In the genomic region with DNA sequence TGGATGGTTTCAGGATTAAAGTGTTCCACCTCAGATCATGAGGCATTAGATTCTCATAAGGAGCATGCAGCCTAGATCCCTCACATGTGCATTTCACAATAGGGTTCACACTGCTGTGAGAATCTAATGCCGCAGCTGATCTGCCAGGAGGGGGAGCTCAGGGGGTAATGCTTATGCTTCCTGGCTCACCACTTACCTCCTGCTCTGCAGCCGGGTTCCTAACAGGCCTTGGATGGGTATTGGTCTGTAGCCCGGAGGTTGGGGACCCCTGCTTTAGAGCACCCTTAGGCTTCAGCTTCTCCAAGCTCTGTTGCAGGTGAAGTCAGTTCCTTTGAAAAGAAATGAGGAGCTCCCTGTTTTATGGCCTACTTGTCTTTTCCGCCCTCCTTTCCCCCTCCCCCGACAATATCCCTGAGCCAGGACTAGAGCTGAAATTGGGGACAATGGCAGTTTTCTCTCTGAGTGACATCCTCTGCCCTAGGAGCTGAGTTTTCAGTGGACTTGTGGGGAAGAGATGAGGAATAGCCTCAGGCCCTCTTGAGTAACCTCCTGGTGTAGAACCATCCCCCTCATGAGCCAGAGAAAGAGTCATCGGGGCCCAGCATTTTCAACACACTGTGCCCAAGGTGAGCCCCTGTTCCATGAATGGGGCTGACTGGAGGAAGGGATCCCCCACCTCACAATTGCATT, we compare ENCODE assay signal across 11 cellular contexts. TPM values are rescaled to one million over a fixed set of nuclear protein-coding genes. Genes with fewer than 3 reads are reported as not detected.
DNase-seq lines count a peak whose midpoint lies in the region; ATAC-seq and TF ChIP-seq lines count a peak whose summit lies in the region.
"Had no signal": no experiment of that assay in that cellular context is flagged by ENCODE, and none has a peak within 500 bp of the region (broad histone marks: within the 10 kb centered on the region; RNA-seq: fewer than 3 reads in every experiment).

No MANE protein-coding gene starts in this region.

- peaks cover 27% of the 10 kb centered on the region for H3K36me3 Mint-ChIP-seq in mesothelial cell of epicardium

- H3K9me2 ChIP-seq in Karpas-422 (replicated peaks; ENCODE audit: insufficient read depth, low read length) = no peaks in the 10 kb centered on the region

- intact Hi-C loops in mammary epithelial cell (cut with micrococcal nuclease) = loop anchor here (1.0 kb wide), 1 partner anchor 14 kb away; no protein-coding TSS in a partner anchor

- in situ Hi-C loops in mammary epithelial cell (cut with MboI; ENCODE audit: low sequenced_read_pairs in 2 of 2) = no loop called here

- CTCF ChIA-PET in mammary epithelial cell (lab: Charles Lee; ENCODE audit: low non-redundant PET) = interaction anchor here (0.6 to 0.8 kb wide), 2 partner anchors 11 to 17 kb away, joined by 3 to 6 read pairs; partner anchors contain the start of gene MAT2B

- no peak for ATAC-seq in HG03108 (IDR thresholded peaks at IDR 0.05; ENCODE audit: unreplicated experiment)

- H3K27ac Mint-ChIP-seq in mesothelial cell of epicardium = peak overlapping the region; percentile 67

- H3K9me3 Mint-ChIP-seq in mesothelial cell of epicardium = peaks cover 16% of the 10 kb centered on the region

- H3K27me3 ChIP-seq in Karpas-422 (ENCODE audit: low read length) (no peaks in the 10 kb centered on the region), mammary epithelial cell (ENCODE audit: insufficient read depth, low read length) (no peaks in the 10 kb centered on the region)

- H3K79me2 ChIP-seq in Karpas-422 (ENCODE audit: low read length) = peaks cover 25% of the 10 kb centered on the region
- peaks cover 10% of the 10 kb centered on the region for H3K79me2 ChIP-seq in mammary epithelial cell (ENCODE audit: insufficient read depth, low read length)

- no peak overlapping the region for H3K27ac ChIP-seq in Karpas-422 (ENCODE audit: low read length)
- H3K27ac ChIP-seq in mammary epithelial cell (ENCODE audit: insufficient read depth, low read depth, low read length) = no peak overlapping the region
- H3K27ac ChIP-seq in caudate nucleus (ENCODE audit: low read depth, low read length) = no peak overlapping the region
- H3K27ac ChIP-seq: thoracic aorta had no signal

- H3K4me3 ChIP-seq in Karpas-422 (ENCODE audit: low read length) = no peak overlapping the region
- no peak overlapping the region for H3K4me3 ChIP-seq in mammary epithelial cell (replicated peaks in 1 of 3; ENCODE audit: insufficient read depth in 1 of 3, low read depth in 2 of 3, low read length in 3 of 3)
- H3K4me3 ChIP-seq: thoracic aorta had no signal

- H3K36me3 ChIP-seq in Karpas-422 (ENCODE audit: insufficient read depth, low read length) (peaks cover 73% of the 10 kb centered on the region), mammary epithelial cell (ENCODE audit: insufficient read depth, low read length) (peaks cover 14% of the 10 kb centered on the region)
- H3K36me3 ChIP-seq: thoracic aorta had no signal

- H4K20me1 ChIP-seq in Karpas-422 (ENCODE audit: insufficient read depth, low read depth, low read length) (no peaks in the 10 kb centered on the region), mammary epithelial cell (ENCODE audit: insufficient read depth, low read length) (no peaks in the 10 kb centered on the region)

- H3K27me3 Mint-ChIP-seq in mesothelial cell of epicardium (ENCODE audit: low read depth) = no peaks in the 10 kb centered on the region

- H3K4me1 Mint-ChIP-seq in mesothelial cell of epicardium = peaks cover 6% of the 10 kb centered on the region

- H3K9me3 ChIP-seq in Karpas-422 (ENCODE audit: low read length) (no peaks in the 10 kb centered on the region), mammary epithelial cell (replicated peaks; ENCODE audit: insufficient read depth, low read length) (no peaks in the 10 kb centered on the region)
- H3K9me3 ChIP-seq: thoracic aorta had no signal

- peak; percentile 27 for TF ChIP-seq CTCF in GM10266 (IDR thresholded peaks at IDR 0.05; ENCODE audit: control insufficient read depth, insufficient read depth, low read depth, missing control alignments)
- peak in 1 of 2 donors; percentile 25 for TF ChIP-seq CTCF in mammary epithelial cell (conservative IDR thresholded peaks at IDR 0.05 in 1 of 2, IDR thresholded peaks at IDR 0.05 in 1 of 2; ENCODE audit: extremely low read depth in 1 of 2, insufficient read depth in 1 of 2, low read depth in 1 of 2, low read length in 2 of 2)
- no peak for TF ChIP-seq CTCF in mesothelial cell of epicardium (IDR thresholded peaks at IDR 0.05; ENCODE audit: unreplicated experiment)

- H3K9ac ChIP-seq in Karpas-422 (ENCODE audit: low read length) = no peak overlapping the region
- H3K9ac ChIP-seq in mammary epithelial cell (ENCODE audit: insufficient read depth, low read length) = no peak overlapping the region

- WGBS in mammary epithelial cell (ENCODE audit: low coverage, missing lambda C conversion rate) = 78% methylated on average over 6 of the region's 6 CpGs

- BruUV-seq in mammary epithelial cell (replicated peaks; lab: Mats Ljungman, UMichigan) = no TSS peak

- H3K4me1 ChIP-seq in Karpas-422 (ENCODE audit: low read length) (no peaks in the 10 kb centered on the region), mammary epithelial cell (ENCODE audit: insufficient read depth, low read length) (no peaks in the 10 kb centered on the region)

- DNase-seq in GM10266 (ENCODE audit: extremely low spot score) (no peak), Karpas-422 (peak; percentile 60), mammary epithelial cell (peak; percentile 23), mesothelial cell of epicardium (ENCODE audit: low spot score in 2 of 2, unreplicated experiment in 2 of 2) (no peak), caudate nucleus (lab: John Stamatoyannopoulos, UW) (no peak), mesenteric fat pad (ENCODE audit: low spot score) (no peak)
- DNase-seq in stimulated activated CD4-positive, alpha-beta T cell treated with anti-CD3 and anti-CD28 coated beads, Interleukin-4, amount 100 ng/mL, for 24 hours = no peak
- DNase-seq: aorta, NCI-H1694 had no signal

- no peak overlapping the region for H3K4me3 Mint-ChIP-seq in mesothelial cell of epicardium

- dilution Hi-C loops in mammary epithelial cell (cut with HindIII; ENCODE audit: low sequenced_read_pairs) = no loop called here

- H2AFZ ChIP-seq in Karpas-422 (ENCODE audit: low read length) = no peak overlapping the region
- no peak overlapping the region for H2AFZ ChIP-seq in mammary epithelial cell (ENCODE audit: low read depth, low read length)

- no peak overlapping the region for H3K4me2 ChIP-seq in Karpas-422 (ENCODE audit: low read depth, low read length, poor library complexity, severe bottlenecking)
- H3K4me2 ChIP-seq in mammary epithelial cell (ENCODE audit: insufficient read depth, low read depth, low read length) = no peak overlapping the region

RNA-seq across cellular contexts. Expression of gene MAT2B, which starts 16.2 kb away (rescaled TPM):
- 47.6 and 72.5 TPM in 2 replicates for total RNA-seq in Karpas-422 (2014; rRNA removed; shearing (Covaris generic); ENCODE audit: low replicate concordance)
- total RNA-seq in mammary epithelial cell = 10 to 100 TPM; 46.1 to 49.2 TPM
- 34.0 TPM for polyA plus RNA-seq in mammary epithelial cell
- 20.4 TPM for polyA minus RNA-seq in mammary epithelial cell
- 44.5 to 45.5 TPM (median 44.6 TPM) in 3 replicates for total RNA-seq in mesothelial cell of epicardium
- total RNA-seq in mesenteric fat pad = 34.3 TPM

RNA-seq across cellular contexts. Expression of gene HMMR, which starts 28.8 kb away (rescaled TPM):
- 37.6 and 80.5 TPM in 2 replicates for total RNA-seq in Karpas-422 (2014; rRNA removed; shearing (Covaris generic); ENCODE audit: low replicate concordance)
- total RNA-seq in mammary epithelial cell (10 to 100 TPM in 1 of 2 donors, under 1 TPM in 1; 0.33 to 30.7 TPM), mesothelial cell of epicardium (8.7 to 9.8 TPM (median 9.4 TPM) in 3 replicates), mesenteric fat pad (0.32 TPM)
- 14.7 TPM for polyA plus RNA-seq in mammary epithelial cell
- polyA minus RNA-seq in mammary epithelial cell = 19.4 TPM

RNA-seq across cellular contexts. Expression of gene NUDCD2, which starts 29.3 kb away (rescaled TPM):
- total RNA-seq in Karpas-422 (2014; rRNA removed; shearing (Covaris generic); ENCODE audit: low replicate concordance) = 15.5 and 29.4 TPM in 2 replicates
- total RNA-seq in mammary epithelial cell (10 to 100 TPM in 1 of 2 donors, 1 to 10 TPM in 1; 6.3 to 33.1 TPM), mesothelial cell of epicardium (32.1 to 37.2 TPM (median 34.4 TPM) in 3 replicates), mesenteric fat pad (19.0 TPM)
- 4.9 TPM for polyA plus RNA-seq in mammary epithelial cell
- 0.57 TPM for polyA minus RNA-seq in mammary epithelial cell

RNA-seq across cellular contexts. Expression of gene CCNG1, which starts 51.8 kb away (rescaled TPM):
- total RNA-seq in Karpas-422 (2014; rRNA removed; shearing (Covaris generic); ENCODE audit: low replicate concordance) = 109 and 270 TPM in 2 replicates
- total RNA-seq in mammary epithelial cell (100 to 1,000 TPM in 1 of 2 donors, 10 to 100 TPM in 1; 97.6 to 215 TPM), mesothelial cell of epicardium (229 to 243 TPM (median 230 TPM) in 3 replicates), mesenteric fat pad (82.7 TPM)
- polyA plus RNA-seq in mammary epithelial cell = 74.5 TPM
- polyA minus RNA-seq in mammary epithelial cell = 80.6 TPM

Comparison
In these comparisons a context has a peak if more than half of its experiments do, and no peak if none do; other contexts are left out.
1. DNase-seq: peak in Karpas-422 (single experiment) and mammary epithelial cell (single experiment); none in GM10266 (single experiment), mesothelial cell of epicardium (0 of 2), caudate nucleus (0 of 61), stimulated activated CD4-positive, alpha-beta T cell treated with anti-CD3 and anti-CD28 coated beads, Interleukin-4, amount 100 ng/mL, for 24 hours (single experiment) and mesenteric fat pad (single experiment).